ENCODE assay signal across 9 cellular contexts in genomic region chr19:16608290-16608704, GRCh38. TPM values are rescaled to one million over a fixed set of nuclear protein-coding genes. Genes with fewer than 3 reads are reported as not detected.
DNase-seq lines count a peak whose midpoint lies in the region; ATAC-seq and TF ChIP-seq lines count a peak whose summit lies in the region.
"Had no signal": no experiment of that assay in that cellular context is flagged by ENCODE, and none has a peak within 500 bp of the region (broad histone marks: within the 10 kb centered on the region; RNA-seq: fewer than 3 reads in every experiment).

No MANE protein-coding gene starts in this region.

- no peaks in the 10 kb centered on the region for H3K9me3 ChIP-seq in adipocyte (ENCODE audit: control insufficient read depth, low read length)
- H3K9me3 ChIP-seq in hepatocyte (ENCODE audit: low read depth), result no peaks in the 10 kb centered on the region
- no peaks in the 10 kb centered on the region for H3K9me3 ChIP-seq in stomach

- DNase-seq in DMS 273 (lab: John Stamatoyannopoulos, UW; ENCODE audit: unreplicated experiment) (peak; percentile 74), DMS 273 treated with DMSO at 0.1 percent for 48 hours (lab: John Stamatoyannopoulos, UW) (no peak), adipocyte (ENCODE audit: low read depth) (peak; percentile 81), hepatocyte (ENCODE audit: low spot score) (peak; percentile 56), stomach (no peak), NCI-H524 (lab: John Stamatoyannopoulos, UW) (no peak)
- DNase-seq: 8988T had no signal

- H3K4me3 ChIP-seq in adipocyte (ENCODE audit: low read length) (peak overlapping the region; percentile 51), hepatocyte (no peak overlapping the region), stomach (no peak overlapping the region)

- H3K4me1 ChIP-seq in adipocyte (ENCODE audit: control insufficient read depth, insufficient read depth, low read length), result peaks cover 86% of the 10 kb centered on the region
- H3K4me1 ChIP-seq in hepatocyte (ENCODE audit: insufficient read depth), result no peaks in the 10 kb centered on the region
- H3K4me1 ChIP-seq in stomach, result peaks cover 38 to 87% (median 56%) of the 10 kb centered on the region in 4 donors

- H3K9me2 ChIP-seq in hepatocyte (replicated peaks; ENCODE audit: insufficient read depth), result no peaks in the 10 kb centered on the region

- H3K27me3 ChIP-seq in adipocyte (replicated peaks; ENCODE audit: control insufficient read depth, insufficient read depth, low read length) (no peaks in the 10 kb centered on the region), hepatocyte (no peaks in the 10 kb centered on the region), stomach (no peaks in the 10 kb centered on the region)

- peak overlapping the region; percentile 50 for H3K9ac ChIP-seq in adipocyte (ENCODE audit: low read length)

- no peak for TF ChIP-seq POLR2A in stomach (IDR thresholded peaks at IDR 0.05)

- peaks cover 80% of the 10 kb centered on the region for H4K20me1 ChIP-seq in hepatocyte (ENCODE audit: insufficient read depth, poor library complexity, severe bottlenecking)

- H3K27ac ChIP-seq in hepatocyte, result peak overlapping the region; percentile 61
- H3K27ac ChIP-seq in stomach, result peak overlapping the region in 4 of 5 donors; percentile 79 to 89 (median 86)

- peak; percentile 59 for TF ChIP-seq EP300 in stomach (IDR thresholded peaks at IDR 0.05)

- no peak for TF ChIP-seq CTCF in hepatocyte (IDR thresholded peaks at IDR 0.05; ENCODE audit: poor library complexity)
- TF ChIP-seq CTCF in stomach (IDR thresholded peaks at IDR 0.05), result no peak

- H3K36me3 ChIP-seq in adipocyte (ENCODE audit: control insufficient read depth, insufficient read depth, low read length, severe bottlenecking), result no peaks in the 10 kb centered on the region
- H3K36me3 ChIP-seq in hepatocyte (replicated peaks; ENCODE audit: insufficient read depth, low read depth), result no peaks in the 10 kb centered on the region
- H3K36me3 ChIP-seq in stomach, result no peaks in the 10 kb centered on the region

- intact Hi-C loops in stomach (cut with DNase I; ENCODE audit: low total_unique reads), result no loop called here

- ATAC-seq in HG02852 (IDR thresholded peaks at IDR 0.05; ENCODE audit: unreplicated experiment) (no peak), GM21367 (IDR thresholded peaks at IDR 0.05; ENCODE audit: unreplicated experiment) (no peak)

- no peak overlapping the region for H2AFZ ChIP-seq in hepatocyte

- H3K79me2 ChIP-seq in hepatocyte, result peaks cover 96% of the 10 kb centered on the region

- H3K4me2 ChIP-seq in hepatocyte, result peak overlapping the region; percentile 13

RNA-seq across cellular contexts. Expression of gene MED26, which starts 19.7 kb away (rescaled TPM):
- total RNA-seq in hepatocyte (4.9 and 6.6 TPM in 2 replicates), stomach (10 to 100 TPM in 2 of 5 donors, 1 to 10 TPM in 2, under 1 TPM in 1; 0.58 to 41.7 (median 6.2) TPM)
- polyA plus RNA-seq in hepatocyte (7.8 and 8.0 TPM in 2 replicates), stomach (1 to 10 TPM; 2.9 to 4.8 (median 3.8) TPM)

RNA-seq across cellular contexts. Expression of gene SLC35E1, which starts 36.1 kb away (rescaled TPM):
- total RNA-seq in hepatocyte, result 32.0 and 38.3 TPM in 2 replicates
- polyA plus RNA-seq in hepatocyte, result 33.0 and 33.3 TPM in 2 replicates
- total RNA-seq in stomach, result 10 to 100 TPM; 18.3 to 63.7 (median 52.5) TPM
- 10 to 100 TPM; 16.2 to 21.7 (median 16.8) TPM for polyA plus RNA-seq in stomach

RNA-seq across cellular contexts. Expression of gene SMIM7, which starts 51.6 kb away (rescaled TPM):
- total RNA-seq in hepatocyte (141 and 154 TPM in 2 replicates), stomach (100 to 1,000 TPM in 2 of 5 donors, 10 to 100 TPM in 3; 35.9 to 224 (median 93.4) TPM)
- polyA plus RNA-seq in hepatocyte (99.2 and 105 TPM in 2 replicates), stomach (100 to 1,000 TPM in 1 of 3 donors, 10 to 100 TPM in 2; 78.3 to 106 (median 83.0) TPM)

RNA-seq across cellular contexts. Expression of gene TMEM38A, which starts 52.6 kb away (rescaled TPM):
- total RNA-seq in hepatocyte (10.2 and 10.6 TPM in 2 replicates), stomach (10 to 100 TPM in 2 of 5 donors, 1 to 10 TPM in 2, under 1 TPM in 1; 0.58 to 69.4 (median 8.9) TPM)
- polyA plus RNA-seq in hepatocyte (9.3 and 10.9 TPM in 2 replicates), stomach (10 to 100 TPM in 1 of 3 donors, 1 to 10 TPM in 2; 5.2 to 13.6 (median 6.3) TPM)

Comparison
In these comparisons a context has a peak if more than half of its experiments do, and no peak if none do; other contexts are left out.
1. DNase-seq: peak in DMS 273 (single experiment), adipocyte (single experiment) and hepatocyte (single experiment); none in DMS 273 treated with DMSO at 0.1 percent for 48 hours (single experiment), stomach (single experiment) and NCI-H524 (0 of 2).